ENCODE assay signal across 14 cellular contexts in the genomic region with DNA sequence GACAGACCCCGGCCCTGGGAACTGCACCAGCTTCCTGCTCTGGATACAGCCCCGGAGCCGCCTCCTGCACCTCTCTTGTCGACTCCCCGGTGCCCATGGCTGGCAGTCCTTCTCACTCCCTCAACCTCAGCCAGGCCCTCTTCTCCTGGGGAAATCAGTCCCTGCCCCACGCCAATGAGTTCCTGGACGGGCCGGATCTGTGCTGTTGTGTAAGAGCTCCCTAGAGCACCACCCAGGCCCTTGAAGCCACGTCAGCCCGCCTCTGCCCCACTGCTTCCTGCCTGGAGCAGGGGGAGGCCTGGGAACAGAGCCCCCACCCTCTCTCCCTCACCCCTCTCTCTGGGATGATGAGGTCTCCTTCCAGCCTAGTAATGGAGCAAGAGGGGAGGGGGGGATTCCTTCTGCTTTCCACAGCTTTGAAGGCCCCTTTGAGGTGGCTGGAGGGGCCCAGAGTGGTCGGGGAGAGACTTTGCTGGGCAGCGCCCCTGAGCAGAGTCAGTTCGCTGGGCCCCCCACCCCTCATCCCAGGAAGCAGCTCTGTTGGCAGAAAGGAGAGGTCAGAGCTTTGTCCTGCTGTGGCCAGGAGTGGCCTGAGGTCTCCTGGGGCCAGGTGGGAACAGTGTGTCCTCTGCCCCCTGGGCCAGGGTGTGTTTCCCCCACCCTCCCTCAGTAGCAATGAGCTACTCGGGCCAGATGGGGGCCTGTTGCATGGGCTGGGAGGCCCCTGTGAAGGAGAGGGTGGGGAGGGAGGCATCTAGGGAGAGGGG. TPM values are rescaled to one million over a fixed set of nuclear protein-coding genes. Genes with fewer than 3 reads are reported as not detected.
DNase-seq lines count a peak whose midpoint lies in the region; ATAC-seq, FAIRE-seq and TF ChIP-seq lines count a peak whose summit lies in the region.
"Had no signal": no experiment of that assay in that cellular context is flagged by ENCODE, and none has a peak within 500 bp of the region (broad histone marks: within the 10 kb centered on the region; RNA-seq: fewer than 3 reads in every experiment).

No MANE protein-coding gene starts in this region.

- H3K9me3 ChIP-seq in endothelial cell of umbilical vein (replicated peaks; ENCODE audit: control insufficient read depth, insufficient read depth, low read length): no peaks in the 10 kb centered on the region
- no peaks in the 10 kb centered on the region for H3K9me3 ChIP-seq in mucosa of stomach (ENCODE audit: control insufficient read depth, low read length)

- ATAC-seq in Right ventricle myocardium inferior: peak; percentile 45
- no peak for ATAC-seq in GM19463 (IDR thresholded peaks at IDR 0.05; ENCODE audit: unreplicated experiment)
- ATAC-seq in HG02678 (IDR thresholded peaks at IDR 0.05; ENCODE audit: unreplicated experiment): no peak
- no peak for ATAC-seq in GM21529 (IDR thresholded peaks at IDR 0.05; ENCODE audit: unreplicated experiment)
- ATAC-seq: Panc1 had no signal

- H3K4me2 ChIP-seq in endothelial cell of umbilical vein (ENCODE audit: insufficient read depth, low read length): no peak overlapping the region

- H3K4me1 ChIP-seq in endothelial cell of umbilical vein (ENCODE audit: control insufficient read depth, extremely low read depth, insufficient read depth, low read length) (peaks cover 63% of the 10 kb centered on the region), mucosa of stomach (ENCODE audit: control insufficient read depth, insufficient read depth, low read length) (peaks cover 64% of the 10 kb centered on the region)

- intact Hi-C loops in Right ventricle myocardium inferior (cut with DNase I) (no loop called here), cardiac septum (cut with DNase I) (no loop called here), endothelial cell of umbilical vein (cut with micrococcal nuclease) (no loop called here)

- CTCF ChIA-PET in endothelial cell of umbilical vein (lab: Charles Lee): interaction anchor here (0.7 to 6.8 kb wide), 9 partner anchors 12 to 132 kb away, joined by 3 to 140 read pairs (median 6); a partner anchor contains a TSS

- no peaks in the 10 kb centered on the region for H3K9me1 ChIP-seq in endothelial cell of umbilical vein (replicated peaks; ENCODE audit: control insufficient read depth, extremely low read depth, insufficient read depth, low read length)

- H3K27ac ChIP-seq in endothelial cell of umbilical vein (ENCODE audit: insufficient read depth, low read depth, low read length): peak overlapping the region; percentile 54
- H3K27ac ChIP-seq: C4-2B had no signal

- DNase-seq in Right ventricle myocardium inferior (ENCODE audit: missing footprints) (no peak), cardiac septum (ENCODE audit: low spot score) (no peak), endothelial cell of umbilical vein (ENCODE audit: low read depth, low spot score) (peak; percentile 75), C1 segment of cervical spinal cord (lab: John Stamatoyannopoulos, UW) (no peak)
- DNase-seq: midbrain, NCI-H226, retina had no signal

- H4K20me1 ChIP-seq in endothelial cell of umbilical vein (replicated peaks; ENCODE audit: control insufficient read depth, extremely low read depth, insufficient read depth, low read length): no peaks in the 10 kb centered on the region

- H3K9ac ChIP-seq in endothelial cell of umbilical vein (replicated peaks; ENCODE audit: extremely low read depth, insufficient read depth, low read length) (no peak overlapping the region), mucosa of stomach (ENCODE audit: low read length) (peak overlapping the region; percentile 58)

- peak; percentile 56 for TF ChIP-seq POLR2A in endothelial cell of umbilical vein (IDR thresholded peaks at IDR 0.05; ENCODE audit: low read depth, low read length)

- H3K27me3 ChIP-seq in endothelial cell of umbilical vein (ENCODE audit: control insufficient read depth in 2 of 2, insufficient read depth in 2 of 2, low read length in 2 of 2): no peaks in the 10 kb centered on the region
- peaks cover 15% of the 10 kb centered on the region for H3K27me3 ChIP-seq in mucosa of stomach (ENCODE audit: control insufficient read depth, insufficient read depth, low read length)

- peak; percentile 74 for FAIRE-seq in endothelial cell of umbilical vein (lab: Jason Lieb, UNC)

- no TSS peak for BruUV-seq in endothelial cell of umbilical vein (replicated peaks; lab: Mats Ljungman, UMichigan)

- H3K36me3 ChIP-seq in endothelial cell of umbilical vein (ENCODE audit: control insufficient read depth in 2 of 2, extremely low read depth in 1 of 2, insufficient read depth in 2 of 2, low read length in 2 of 2) (peaks cover 26 to 29% of the 10 kb centered on the region in 2 experiments), mucosa of stomach (ENCODE audit: control insufficient read depth, insufficient read depth, low read length) (no peaks in the 10 kb centered on the region)

- no peak overlapping the region for H2AFZ ChIP-seq in endothelial cell of umbilical vein (ENCODE audit: low read depth, low read length)

- POLR2A ChIA-PET in endothelial cell of umbilical vein (lab: Charles Lee): interaction anchor here (1.0 to 2.7 kb wide), 4 partner anchors 15 to 132 kb away, joined by 3 to 13 read pairs (median 8); a partner anchor contains a TSS

- H3K79me2 ChIP-seq in endothelial cell of umbilical vein (ENCODE audit: control insufficient read depth, insufficient read depth, low read length): peaks cover 40% of the 10 kb centered on the region

- H3K4me3 ChIP-seq in endothelial cell of umbilical vein (replicated peaks in 1 of 3; ENCODE audit: insufficient read depth in 1 of 3, low read depth in 1 of 3, low read length in 3 of 3) (no peak overlapping the region), mucosa of stomach (ENCODE audit: low read length) (no peak overlapping the region)
- H3K4me3 ChIP-seq: coronary artery had no signal

- dilution Hi-C loops in endothelial cell of umbilical vein (cut with MboI; ENCODE audit: extremely low pct_ligation_motif_present, low sequenced_read_pairs): no loop called here

- no peak for TF ChIP-seq CTCF in endothelial cell of umbilical vein (IDR thresholded peaks at IDR 0.05; ENCODE audit: extremely low read depth in 1 of 2, insufficient read depth in 1 of 2, low read depth in 1 of 2, low read length in 2 of 2)

TF ChIP-seq in endothelial cell of umbilical vein, 7 proteins besides CTCF, POLR2A, EP300 and RAD21:
- TF ChIP-seq MYC (IDR thresholded peaks at IDR 0.05; ENCODE audit: low read depth, low read length) (no peak), JUN (IDR thresholded peaks at IDR 0.05; ENCODE audit: borderline replicate concordance, insufficient read depth, insufficient read length, low read depth) (no peak), GATA2 (IDR thresholded peaks at IDR 0.05; ENCODE audit: insufficient read depth, insufficient read length, low read depth, low read length) (no peak), FOS (IDR thresholded peaks at IDR 0.05; ENCODE audit: borderline replicate concordance, insufficient read depth, low read length) (no peak), POLR2AphosphoS5 (IDR thresholded peaks at IDR 0.05; ENCODE audit: insufficient read depth, low read depth, low read length) (peak; percentile 79)

RNA-seq across cellular contexts. Expression of a gene that starts 3.8 kb away (rescaled TPM):
- 0.51 TPM for total RNA-seq in Right ventricle myocardium inferior
- 0.51 TPM for total RNA-seq in cardiac septum
- total RNA-seq in endothelial cell of umbilical vein: 0.78 and 1.2 TPM in 2 replicates
- polyA plus RNA-seq in endothelial cell of umbilical vein: 0.39 and 0.60 TPM in 2 replicates
- 0.22 and 0.25 TPM in 2 replicates for polyA plus RNA-seq in endothelial cell of umbilical vein (2011; cell fraction: cytosol; rRNA removed)
- 1.1 TPM in 2 replicates for polyA plus RNA-seq in endothelial cell of umbilical vein (2011; cell fraction: nucleus; rRNA removed)
- 27.6 and 50.2 TPM in 2 replicates for polyA plus RNA-seq in endothelial cell of umbilical vein (2012)
- polyA minus RNA-seq in endothelial cell of umbilical vein: 0.40 and 0.46 TPM in 2 replicates
- polyA minus RNA-seq in endothelial cell of umbilical vein (2011; cell fraction: cytosol; rRNA and poly(A)+ RNA removed): not detected
- 0.53 and 0.77 TPM in 2 replicates for polyA minus RNA-seq in endothelial cell of umbilical vein (2011; cell fraction: nucleus; rRNA and poly(A)+ RNA removed)

RNA-seq across cellular contexts. Expression of a gene that starts 18.5 kb away (rescaled TPM):
- 38.0 TPM for total RNA-seq in Right ventricle myocardium inferior
- total RNA-seq in cardiac septum: 22.0 TPM
- 514 and 586 TPM in 2 replicates for total RNA-seq in endothelial cell of umbilical vein
- 2,377 and 2,759 TPM in 2 replicates for polyA plus RNA-seq in endothelial cell of umbilical vein
- polyA plus RNA-seq in endothelial cell of umbilical vein (2011; cell fraction: cytosol; rRNA removed): 1,397 and 1,487 TPM in 2 replicates
- polyA plus RNA-seq in endothelial cell of umbilical vein (2011; cell fraction: nucleus; rRNA removed): 644 and 716 TPM in 2 replicates
- polyA plus RNA-seq in endothelial cell of umbilical vein (2012): 616 and 790 TPM in 2 replicates
- 1,340 and 1,357 TPM in 2 replicates for polyA minus RNA-seq in endothelial cell of umbilical vein
- not detected for polyA minus RNA-seq in endothelial cell of umbilical vein (2011; cell fraction: cytosol; rRNA and poly(A)+ RNA removed)
- 203 and 216 TPM in 2 replicates for polyA minus RNA-seq in endothelial cell of umbilical vein (2011; cell fraction: nucleus; rRNA and poly(A)+ RNA removed)

RNA-seq across cellular contexts. Expression of a gene that starts 29.2 kb away (rescaled TPM):
- total RNA-seq in Right ventricle myocardium inferior (0.32 TPM), cardiac septum (0.22 TPM), endothelial cell of umbilical vein (0.40 TPM in 1 of 2 replicates, not detected in the other)
- 0.01 and 0.02 TPM in 2 replicates for polyA plus RNA-seq in endothelial cell of umbilical vein
- 0.06 and 0.11 TPM in 2 replicates for polyA plus RNA-seq in endothelial cell of umbilical vein (2011; cell fraction: cytosol; rRNA removed)
- polyA plus RNA-seq in endothelial cell of umbilical vein (2011; cell fraction: nucleus; rRNA removed): 0.08 and 0.20 TPM in 2 replicates
- 0.04 and 0.13 TPM in 2 replicates for polyA plus RNA-seq in endothelial cell of umbilical vein (2012)
- 0.07 TPM in 1 of 2 replicates, not detected in the other for polyA minus RNA-seq in endothelial cell of umbilical vein
- 0.51 TPM for polyA minus RNA-seq in endothelial cell of umbilical vein (2011; cell fraction: cytosol; rRNA and poly(A)+ RNA removed)
- polyA minus RNA-seq in endothelial cell of umbilical vein (2011; cell fraction: nucleus; rRNA and poly(A)+ RNA removed): 0.10 TPM in 1 of 2 replicates, not detected in the other

Comparison
In these comparisons a context has a peak if more than half of its experiments do, and no peak if none do; other contexts are left out.
1. RNA of a gene that starts 18.5 kb away (total RNA-seq): 514 to 586 TPM in endothelial cell of umbilical vein; 38.0 TPM in Right ventricle myocardium inferior (single experiment) and 22.0 TPM in cardiac septum (single experiment); every median in the first group is over 10 times any median in the second.